In genomic region chr3:34200576-34200975, GRCh38 we compare ENCODE assay signal across 13 cellular contexts.
DNase-seq lines count a peak whose midpoint lies in the region; ATAC-seq, FAIRE-seq and TF ChIP-seq lines count a peak whose summit lies in the region.
"Had no signal": no experiment of that assay in that cellular context is flagged by ENCODE, and none has a peak within 500 bp of the region (broad histone marks: within the 10 kb centered on the region; RNA-seq: fewer than 3 reads in every experiment).

No MANE protein-coding gene starts in this region.

- no peaks in the 10 kb centered on the region for H3K9me3 Mint-ChIP-seq in Calu3 (ENCODE audit: low read depth, unreplicated experiment)
- H3K9me3 Mint-ChIP-seq: CD8-positive, alpha-beta T cell had no signal

- dilution Hi-C loops in mammary epithelial cell (cut with HindIII; ENCODE audit: low sequenced_read_pairs), result no loop called here

- intact Hi-C loops in Calu3 (cut with micrococcal nuclease; ENCODE audit: unreplicated experiment), result no loop called here
- intact Hi-C loops in mammary epithelial cell (cut with micrococcal nuclease), result loop anchor here (5.0 kb wide), 1 partner anchor 1697 kb away; no protein-coding TSS in a partner anchor

- 0 out of 2 replicates have a peak overlapping the region, but pooled peaks have one; percentile 1 for H3K4me3 ChIP-seq in OCI-LY3 (ENCODE audit: low read length)
- no peak overlapping the region for H3K4me3 ChIP-seq in mammary epithelial cell (replicated peaks in 1 of 3; ENCODE audit: insufficient read depth in 1 of 3, low read depth in 2 of 3, low read length in 3 of 3)
- H3K4me3 ChIP-seq: uterus had no signal

- in situ Hi-C loops in mammary epithelial cell (cut with MboI; ENCODE audit: low sequenced_read_pairs in 2 of 2), result no loop called here

- CTCF ChIA-PET in Calu3 (lab: Charles Lee) (no interaction called here), mammary epithelial cell (lab: Charles Lee; ENCODE audit: low non-redundant PET) (no interaction called here)

- peak overlapping the region; percentile 20; the same call in 1 of the 2 replicates for H3K27ac ChIP-seq in OCI-LY3 (ENCODE audit: low read length)
- no peak overlapping the region for H3K27ac ChIP-seq in mammary epithelial cell (ENCODE audit: insufficient read depth, low read depth, low read length)
- H3K27ac ChIP-seq: brain microvascular endothelial cell, uterus had no signal

- H3K27ac Mint-ChIP-seq in Calu3 (ENCODE audit: unreplicated experiment), result no peak overlapping the region
- H3K27ac Mint-ChIP-seq: CD8-positive, alpha-beta T cell had no signal

- no peak for TF ChIP-seq CTCF in OCI-LY3 (IDR thresholded peaks at IDR 0.05; ENCODE audit: low read depth, low read length)
- TF ChIP-seq CTCF in Calu3 (IDR thresholded peaks at IDR 0.05; ENCODE audit: unreplicated experiment), result no peak
- TF ChIP-seq CTCF in mammary epithelial cell (conservative IDR thresholded peaks at IDR 0.05 in 1 of 2, IDR thresholded peaks at IDR 0.05 in 1 of 2; ENCODE audit: extremely low read depth in 1 of 2, insufficient read depth in 1 of 2, low read depth in 1 of 2, low read length in 2 of 2), result no peak

- H3K36me3 ChIP-seq in OCI-LY3 (replicated peaks; ENCODE audit: low read depth, low read length) (no peaks in the 10 kb centered on the region), mammary epithelial cell (ENCODE audit: insufficient read depth, low read length) (no peaks in the 10 kb centered on the region)
- H3K36me3 ChIP-seq: brain microvascular endothelial cell, uterus had no signal

- H3K4me2 ChIP-seq in OCI-LY3 (ENCODE audit: low read length), result peak overlapping the region; percentile 40
- H3K4me2 ChIP-seq in mammary epithelial cell (ENCODE audit: insufficient read depth, low read depth, low read length), result no peak overlapping the region

- H3K9me3 ChIP-seq in OCI-LY3 (ENCODE audit: insufficient read depth, low read length) (no peaks in the 10 kb centered on the region), mammary epithelial cell (replicated peaks; ENCODE audit: insufficient read depth, low read length) (no peaks in the 10 kb centered on the region)
- H3K9me3 ChIP-seq: uterus had no signal

- peaks cover 31% of the 10 kb centered on the region for H3K4me1 ChIP-seq in OCI-LY3 (ENCODE audit: low read length)
- H3K4me1 ChIP-seq in mammary epithelial cell (ENCODE audit: insufficient read depth, low read length), result no peaks in the 10 kb centered on the region
- H3K4me1 ChIP-seq: uterus had no signal

- 13% methylated on average over 1 of the region's 1 CpG for WGBS in mammary epithelial cell (ENCODE audit: low coverage, missing lambda C conversion rate)

- no peaks in the 10 kb centered on the region for H3K36me3 Mint-ChIP-seq in Calu3 (ENCODE audit: insufficient read depth, unreplicated experiment)
- H3K36me3 Mint-ChIP-seq: CD8-positive, alpha-beta T cell had no signal

- no peak overlapping the region for H3K4me3 Mint-ChIP-seq in Calu3 (ENCODE audit: low read depth, unreplicated experiment)
- H3K4me3 Mint-ChIP-seq: CD8-positive, alpha-beta T cell had no signal

- H3K27me3 ChIP-seq in OCI-LY3 (ENCODE audit: low read depth, low read length), result no peaks in the 10 kb centered on the region
- no peaks in the 10 kb centered on the region for H3K27me3 ChIP-seq in mammary epithelial cell (ENCODE audit: insufficient read depth, low read length)
- H3K27me3 ChIP-seq: brain microvascular endothelial cell, uterus had no signal

- BruUV-seq in Calu3 (replicated peaks; lab: Mats Ljungman, UMichigan) (no TSS peak), mammary epithelial cell (replicated peaks; lab: Mats Ljungman, UMichigan) (no TSS peak)

- peaks cover 10% of the 10 kb centered on the region for H3K4me1 Mint-ChIP-seq in Calu3 (ENCODE audit: low read depth, unreplicated experiment)

- peak; percentile 93 for FAIRE-seq in GM18507 (lab: Jason Lieb, UNC)
- FAIRE-seq: kidney had no signal

- H4K20me1 ChIP-seq in OCI-LY3 (ENCODE audit: insufficient read depth, low read length) (no peaks in the 10 kb centered on the region), mammary epithelial cell (ENCODE audit: insufficient read depth, low read length) (no peaks in the 10 kb centered on the region)

- H3K27me3 Mint-ChIP-seq in Calu3 (ENCODE audit: unreplicated experiment), result no peaks in the 10 kb centered on the region

- ATAC-seq in GM21360 (IDR thresholded peaks at IDR 0.05; ENCODE audit: unreplicated experiment) (peak; percentile 92), HG03045 (IDR thresholded peaks at IDR 0.05; ENCODE audit: unreplicated experiment) (peak; percentile 67)
- no peak for ATAC-seq in activated CD4-positive, CD25-positive, alpha-beta regulatory T cell treated with anti-CD3 and anti-CD28 coated beads, Interleukin-2, amount 50 U/mL, for 24 hours
- ATAC-seq: CD8-positive, alpha-beta T cell had no signal

- H2AFZ ChIP-seq in OCI-LY3 (ENCODE audit: low read depth, low read length) (peak overlapping the region; percentile 50; the same call in 1 of the 2 replicates), mammary epithelial cell (ENCODE audit: low read depth, low read length) (no peak overlapping the region)

- H3K9ac ChIP-seq in OCI-LY3 (ENCODE audit: low read length), result no peak overlapping the region
- H3K9ac ChIP-seq in mammary epithelial cell (ENCODE audit: insufficient read depth, low read length), result no peak overlapping the region

- H3K79me2 ChIP-seq in OCI-LY3 (ENCODE audit: low read length) (no peaks in the 10 kb centered on the region), mammary epithelial cell (ENCODE audit: insufficient read depth, low read length) (no peaks in the 10 kb centered on the region)

- DNase-seq in GM18507 (ENCODE audit: extremely low spot score, insufficient read length, low read depth), result no peak
- DNase-seq in stimulated activated CD4-positive, alpha-beta T cell treated with anti-CD3 and anti-CD28 coated beads, Interleukin-4, amount 100 ng/mL, for 24 hours, result no peak
- DNase-seq in Calu3, result no peak
- no peak for DNase-seq in mammary epithelial cell
- DNase-seq: brain microvascular endothelial cell; CD8-positive, alpha-beta T cell; kidney; NCI-H524 treated with DMSO at 0.1 percent for 48 hours; uterus had no signal

Comparison
In these comparisons a context has a peak if more than half of its experiments do, and no peak if none do; other contexts are left out.
1. ATAC-seq: peak in GM21360 (single experiment) and HG03045 (single experiment); none in activated CD4-positive, CD25-positive, alpha-beta regulatory T cell treated with anti-CD3 and anti-CD28 coated beads, Interleukin-2, amount 50 U/mL, for 24 hours (0 of 2).